In the genomic region with DNA sequence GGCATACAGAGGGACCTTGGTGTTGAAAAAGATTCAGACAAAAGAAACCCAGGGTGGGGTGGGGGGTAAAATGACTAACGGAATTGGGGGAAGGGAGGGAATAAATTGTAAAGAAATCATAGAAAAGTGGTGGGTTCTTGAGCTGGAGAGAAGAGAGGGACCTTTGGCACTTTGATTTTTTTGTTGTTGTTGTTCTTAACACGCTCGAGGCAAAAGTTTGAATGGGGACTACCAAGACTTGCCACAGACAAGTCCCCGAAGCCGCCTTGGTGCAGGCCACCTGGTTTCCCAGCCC, we compare ENCODE assay signal across 8 cellular contexts. TPM values are rescaled to one million over a fixed set of nuclear protein-coding genes. Genes with fewer than 3 reads are reported as not detected.
A peak's percentile ranks its signal among the peaks of the same experiment; 100 is the strongest.
DNase-seq lines count a peak whose midpoint lies in the region; ATAC-seq and TF ChIP-seq lines count a peak whose summit lies in the region.

No MANE protein-coding gene starts in this region.

- peak overlapping the region; percentile 61 for H2BK5ac ChIP-seq in IMR-90 (ENCODE audit: low read depth, low read length, poor library complexity, severe bottlenecking)

- 0% methylated on average over 2 of the region's 5 CpGs; no CpG with 5 or more reads in 1 of the 2 experiments for WGBS in IMR-90 (ENCODE audit: extremely low coverage in 2 of 2, insufficient read length in 1 of 2), 2 experiments

- H3K27me3 ChIP-seq in IMR-90 (ENCODE audit: control insufficient read depth, insufficient read depth, low read length) (peaks cover 6% of the 10 kb centered on the region), colonic mucosa (peaks cover 57% of the 10 kb centered on the region)

- ATAC-seq in IMR-90 (ENCODE audit: low read depth): no peak
- ATAC-seq in natural killer cell: no peak
- ATAC-seq in GM18858 (IDR thresholded peaks at IDR 0.05; ENCODE audit: unreplicated experiment): no peak

- H2AK9ac ChIP-seq in IMR-90 (replicated peaks; ENCODE audit: low read depth, low read length, poor library complexity): peak overlapping the region; percentile 34

- H2BK120ac ChIP-seq in IMR-90 (ENCODE audit: low read depth, low read length): peak overlapping the region; percentile 62; the same call in 1 of the 2 replicates

- H2BK15ac ChIP-seq in IMR-90 (ENCODE audit: low read depth, low read length): no peak overlapping the region

- H3K36me3 Mint-ChIP-seq in natural killer cell: no peaks in the 10 kb centered on the region

- POLR2A ChIA-PET in IMR-90 (lab: Charles Lee; ENCODE audit: unreplicated experiment): no interaction called here

- peak overlapping the region; percentile 71 for H3K4me3 Mint-ChIP-seq in natural killer cell

- TF ChIP-seq POLR2A in IMR-90 (IDR thresholded peaks at IDR 0.05; ENCODE audit: low read depth, low read length): no peak

- H2AK5ac ChIP-seq in IMR-90 (ENCODE audit: low read depth, low read length): peak overlapping the region; percentile 37; the same call in 1 of the 2 replicates

- H3K9me3 ChIP-seq in IMR-90 (ENCODE audit: control insufficient read depth, insufficient read depth, low read length) (no peaks in the 10 kb centered on the region), colonic mucosa (no peaks in the 10 kb centered on the region)

- H4K20me1 ChIP-seq in IMR-90 (ENCODE audit: insufficient read depth, low read length): 0 out of 2 replicates have a peak, but pooled peaks cover 4% of the 10 kb centered on the region

- H3K27ac Mint-ChIP-seq in natural killer cell: no peak overlapping the region

- in situ Hi-C loops in IMR-90 (cut with MboI; ENCODE audit: low sequenced_read_pairs): loop anchor here (10.0 kb wide), 2 partner anchors 1117 to 1157 kb away; no protein-coding TSS in a partner anchor

- no peak overlapping the region for H4K8ac ChIP-seq in IMR-90 (ENCODE audit: low read depth in 2 of 2, low read length in 2 of 2)

- TF ChIP-seq CTCF in AG09309 (IDR thresholded peaks at IDR 0.05; ENCODE audit: control insufficient read depth, insufficient read depth, low read depth, low read length, missing control alignments) (no peak), IMR-90 (conservative IDR thresholded peaks at IDR 0.05; ENCODE audit: low read depth, low read length) (no peak), colonic mucosa (IDR thresholded peaks at IDR 0.05) (no peak), natural killer cell (IDR thresholded peaks at IDR 0.05) (no peak)

- H3K4me1 ChIP-seq in IMR-90 (ENCODE audit: control insufficient read depth, insufficient read depth, low read length) (peaks cover 3% of the 10 kb centered on the region), colonic mucosa (no peaks in the 10 kb centered on the region)

- H4K91ac ChIP-seq in IMR-90 (ENCODE audit: insufficient read depth, low read depth, low read length): peak overlapping the region; percentile 10; the same call in 1 of the 2 replicates

- peak overlapping the region; percentile 79 for H3K4me3 ChIP-seq in AG09309 (ENCODE audit: control insufficient read depth, low read depth, low read length)
- H3K4me3 ChIP-seq in IMR-90 (ENCODE audit: insufficient read depth, low read depth, low read length): peak overlapping the region; percentile 56
- H3K4me3 ChIP-seq in colonic mucosa: peak overlapping the region; percentile 29

- H3K9ac ChIP-seq in IMR-90 (ENCODE audit: low read depth, low read length): peak overlapping the region; percentile 39
- H3K9ac ChIP-seq in colonic mucosa (ENCODE audit: low read depth in 2 of 2, low read length in 2 of 2): no peak overlapping the region

- DNase-seq in AG09309 (ENCODE audit: low read depth) (no peak), IMR-90 (no peak), colonic mucosa (no peak), natural killer cell (no peak), NCI-H2107 (lab: John Stamatoyannopoulos, UW) (no peak), RPMI8226 (no peak), SHP77 treated with DMSO at 0.1 percent for 48 hours (lab: John Stamatoyannopoulos, UW) (no peak)

- H2BK20ac ChIP-seq in IMR-90 (ENCODE audit: low read depth, low read length): no peak overlapping the region

- TF ChIP-seq RAD21 in IMR-90 (IDR thresholded peaks at IDR 0.05; ENCODE audit: low read length): no peak

- intact Hi-C loops in IMR-90 (cut with micrococcal nuclease) (loop anchor here (5.0 kb wide), 5 partner anchors 40 to 1060 kb away; no protein-coding TSS in a partner anchor), colonic mucosa (cut with DNase I) (no loop called here), natural killer cell (cut with micrococcal nuclease) (no loop called here)

- peak overlapping the region; percentile 29 for H3K18ac ChIP-seq in IMR-90 (ENCODE audit: low read depth, low read length)

- H3K27ac ChIP-seq in IMR-90 (ENCODE audit: insufficient read depth, low read length) (peak overlapping the region; percentile 46), colonic mucosa (peak overlapping the region; percentile 49)

- H3K27me3 Mint-ChIP-seq in natural killer cell (ENCODE audit: low read depth in 2 of 2): peaks cover 49 to 78% of the 10 kb centered on the region in 2 donors

- peak overlapping the region; percentile 92 for H2AFZ ChIP-seq in IMR-90 (replicated peaks; ENCODE audit: low read length, poor library complexity)

- no peaks in the 10 kb centered on the region for H3K9me3 Mint-ChIP-seq in natural killer cell

- peak overlapping the region; percentile 56; the same call in 1 of the 2 replicates for H3K56ac ChIP-seq in IMR-90 (ENCODE audit: extremely low read depth, insufficient read depth, low read length)

- H4K5ac ChIP-seq in IMR-90 (ENCODE audit: low read depth, low read length): 0 out of 2 replicates have a peak overlapping the region, but pooled peaks have one; percentile 11

- no TSS peak for BruUV-seq in IMR-90 (replicated peaks; lab: Mats Ljungman, UMichigan)

- H3K23ac ChIP-seq in IMR-90 (ENCODE audit: low read depth, low read length): peak overlapping the region; percentile 75

- H3K4ac ChIP-seq in IMR-90 (ENCODE audit: low read depth, low read length): peak overlapping the region; percentile 62

- H3K4me1 Mint-ChIP-seq in natural killer cell: peaks cover 25 to 30% of the 10 kb centered on the region in 2 donors

- peak overlapping the region; percentile 73 for H3K14ac ChIP-seq in IMR-90 (replicated peaks; ENCODE audit: low read depth, low read length)

- H3K79me1 ChIP-seq in IMR-90 (ENCODE audit: low read depth in 1 of 2, low read length in 2 of 2): peaks cover 3 to 19% of the 10 kb centered on the region in 2 experiments; a peak in 3 of 4 replicates

- dilution Hi-C loops in IMR-90 (cut with HindIII; ENCODE audit: low sequenced_read_pairs, unreplicated experiment): no loop called here

- H3K36me3 ChIP-seq in IMR-90 (ENCODE audit: control insufficient read depth, insufficient read depth, low read length) (no peaks in the 10 kb centered on the region), colonic mucosa (no peaks in the 10 kb centered on the region)

- H3K4me2 ChIP-seq in IMR-90 (ENCODE audit: low read depth, low read length): peak overlapping the region; percentile 90

- H3K9me1 ChIP-seq in IMR-90 (ENCODE audit: insufficient read depth, low read length): no peaks in the 10 kb centered on the region

- CTCF ChIA-PET in IMR-90 (lab: Yijun Ruan, JAX): interaction anchor here (0.8 to 1.0 kb wide), 2 partner anchors 95 to 830 kb away, joined by 3 to 4 read pairs; no protein-coding TSS in a partner anchor

TF ChIP-seq in IMR-90, 13 proteins besides CTCF, POLR2A, EP300 and RAD21:
- TF ChIP-seq SMC3 (IDR thresholded peaks at IDR 0.05; ENCODE audit: low read depth, low read length): no peak
- TF ChIP-seq BHLHE40 (IDR thresholded peaks at IDR 0.05; ENCODE audit: low read depth, low read length): no peak
- no peak for TF ChIP-seq CEBPB (IDR thresholded peaks at IDR 0.05; ENCODE audit: low read depth, low read length)
- TF ChIP-seq NFE2L2 (IDR thresholded peaks at IDR 0.05; ENCODE audit: low read depth, low read length): no peak
- TF ChIP-seq MAFK (IDR thresholded peaks at IDR 0.05; ENCODE audit: low read depth, low read length): no peak
- no peak for TF ChIP-seq FOS (IDR thresholded peaks at IDR 0.05; ENCODE audit: low read depth, low read length)
- TF ChIP-seq MXI1 (IDR thresholded peaks at IDR 0.05; ENCODE audit: borderline replicate concordance, low read depth, low read length): no peak
- no peak for TF ChIP-seq CHD1 (IDR thresholded peaks at IDR 0.05; ENCODE audit: low read depth, low read length)
- TF ChIP-seq RFX5 (IDR thresholded peaks at IDR 0.05; ENCODE audit: low read depth, low read length): no peak
- no peak for TF ChIP-seq MAZ (IDR thresholded peaks at IDR 0.05; ENCODE audit: borderline replicate concordance, low read depth, low read length)

RNA-seq across cellular contexts. Expression of a gene that starts 0.6 kb away (rescaled TPM):
- 158 and 159 TPM in 2 replicates for total RNA-seq in IMR-90 (2012; rRNA removed)
- polyA plus RNA-seq in IMR-90 (2012; rRNA removed): 45.3 and 47.5 TPM in 2 replicates
- polyA plus RNA-seq in IMR-90 (2012; cell fraction: cytosol; rRNA removed): 20.7 and 25.5 TPM in 2 replicates
- 17.1 and 53.0 TPM in 2 replicates for polyA plus RNA-seq in IMR-90 (2012; cell fraction: nucleus; rRNA removed; ENCODE audit: low replicate concordance)
- total RNA-seq in colonic mucosa: 10 to 100 TPM in 1 of 2 donors, 1 to 10 TPM in 1; 9.8 to 27.2 TPM
- 10 to 100 TPM in 2 of 3 donors, 1 to 10 TPM in 1; 2.3 to 60.1 (median 28.4) TPM for total RNA-seq in natural killer cell

Comparison
In these comparisons a context has a peak if more than half of its experiments do, and no peak if none do; other contexts are left out.
1. H3K4me3 ChIP-seq: peak in every context shown above with its lines; median percentile 79 in AG09309; 56 in IMR-90; 29 in colonic mucosa.